ENCODE assay signal across 8 cellular contexts in genomic region chrX:134520860-134521390, GRCh38.
DNase-seq lines count a peak whose midpoint lies in the region; ATAC-seq and TF ChIP-seq lines count a peak whose summit lies in the region.

No MANE protein-coding gene starts in this region.

- H3K4me3 ChIP-seq in PC-9 = no peak overlapping the region
- no peak overlapping the region for H3K4me3 ChIP-seq in epithelial cell of proximal tubule (ENCODE audit: low read depth, low read length)

- peaks cover 11% of the 10 kb centered on the region; the same call in 1 of the 2 replicates for H3K4me1 ChIP-seq in PC-9 (replicated peaks; ENCODE audit: insufficient read depth)

- no peaks in the 10 kb centered on the region for H3K9me2 ChIP-seq in PC-9 (ENCODE audit: insufficient read depth)

- no peak overlapping the region for H3K27ac ChIP-seq in PC-9

- H3K4me1 Mint-ChIP-seq in activated CD4-positive, alpha-beta memory T cell treated with anti-CD3 and anti-CD28 coated beads, Interleukin-2, amount 10 ng/mL, durations not matched to agents 7 days and 5 days = peaks cover 8% of the 10 kb centered on the region
- no peaks in the 10 kb centered on the region for H3K4me1 Mint-ChIP-seq in activated CD4-positive, alpha-beta memory T cell treated with anti-CD3 and anti-CD28 coated beads for 36 hours (ENCODE audit: low read depth)

- POLR2A ChIA-PET in activated CD4-positive, alpha-beta memory T cell treated with anti-CD3 and anti-CD28 coated beads, Interleukin-2, amount 10 ng/mL, durations not matched to agents 7 days and 5 days (lab: Charles Lee) = no interaction called here
- POLR2A ChIA-PET in activated CD4-positive, alpha-beta memory T cell treated with anti-CD3 and anti-CD28 coated beads for 36 hours (lab: Charles Lee) = no interaction called here
- POLR2A ChIA-PET in PC-9 (lab: Charles Lee; ENCODE audit: unreplicated experiment) = interaction anchor here (0.5 kb wide), 1 partner anchor 279 kb away, joined by 3 read pairs; no protein-coding TSS in a partner anchor

- H3K27ac Mint-ChIP-seq in activated CD4-positive, alpha-beta memory T cell treated with anti-CD3 and anti-CD28 coated beads, Interleukin-2, amount 10 ng/mL, durations not matched to agents 7 days and 5 days = no peak overlapping the region
- H3K27ac Mint-ChIP-seq in activated CD4-positive, alpha-beta memory T cell treated with anti-CD3 and anti-CD28 coated beads for 36 hours = no peak overlapping the region

- H3K4me3 Mint-ChIP-seq in activated CD4-positive, alpha-beta memory T cell treated with anti-CD3 and anti-CD28 coated beads, Interleukin-2, amount 10 ng/mL, durations not matched to agents 7 days and 5 days = no peak overlapping the region
- no peak overlapping the region for H3K4me3 Mint-ChIP-seq in activated CD4-positive, alpha-beta memory T cell treated with anti-CD3 and anti-CD28 coated beads for 36 hours

- peak; percentile 54 for ATAC-seq in omental fat pad (ENCODE audit: low FRiP score)
- ATAC-seq in HG03108 (IDR thresholded peaks at IDR 0.05; ENCODE audit: unreplicated experiment) = no peak

- no peak overlapping the region for H3K4me2 ChIP-seq in PC-9

- H3K9me3 Mint-ChIP-seq in activated CD4-positive, alpha-beta memory T cell treated with anti-CD3 and anti-CD28 coated beads, Interleukin-2, amount 10 ng/mL, durations not matched to agents 7 days and 5 days = no peaks in the 10 kb centered on the region
- H3K9me3 Mint-ChIP-seq in activated CD4-positive, alpha-beta memory T cell treated with anti-CD3 and anti-CD28 coated beads for 36 hours = no peaks in the 10 kb centered on the region

- DNase-seq in activated CD4-positive, alpha-beta memory T cell treated with anti-CD3 and anti-CD28 coated beads, Interleukin-2, amount 10 ng/mL, durations not matched to agents 7 days and 5 days = peak; percentile 17
- DNase-seq in activated CD4-positive, alpha-beta memory T cell treated with anti-CD3 and anti-CD28 coated beads for 36 hours = no peak
- DNase-seq in HUDEP-2 (lab: John Stamatoyannopoulos, UW; ENCODE audit: unreplicated experiment in 76 of 76) (peak in 42 of 76 experiments; percentile 0 to 42 (median 9)), PC-9 (peak; percentile 48 to 66), epithelial cell of proximal tubule (ENCODE audit: low read depth) (no peak), omental fat pad (ENCODE audit: low spot score) (no peak)
- no peak for DNase-seq in activated CD4-positive, CD25-positive, alpha-beta regulatory T cell treated with anti-CD3 and anti-CD28 coated beads, Interleukin-2, amount 50 U/mL, for 72 hours

- H2AFZ ChIP-seq in PC-9 = no peak overlapping the region

- no peaks in the 10 kb centered on the region for H4K20me1 ChIP-seq in PC-9 (ENCODE audit: insufficient read depth)

- 0 out of 2 replicates have a peak, but pooled peaks cover 3% of the 10 kb centered on the region for H3F3A ChIP-seq in PC-9 (ENCODE audit: insufficient read depth, low read depth)

- no TSS peak for BruUV-seq in PC-9 (replicated peaks; lab: Mats Ljungman, UMichigan)

- H3K27me3 ChIP-seq in PC-9 (ENCODE audit: insufficient read depth, low read depth) = no peaks in the 10 kb centered on the region

- H3K36me3 ChIP-seq in PC-9 (ENCODE audit: low read depth) = no peaks in the 10 kb centered on the region

- H3K9me3 ChIP-seq in PC-9 (ENCODE audit: insufficient read depth, low read depth) = no peaks in the 10 kb centered on the region

- CTCF ChIA-PET in activated CD4-positive, alpha-beta memory T cell treated with anti-CD3 and anti-CD28 coated beads, Interleukin-2, amount 10 ng/mL, durations not matched to agents 7 days and 5 days (lab: Charles Lee) = interaction anchor here (1.1 to 2.2 kb wide), 5 partner anchors 18 to 260 kb away, joined by 3 to 7 read pairs (median 5); no protein-coding TSS in a partner anchor
- CTCF ChIA-PET in activated CD4-positive, alpha-beta memory T cell treated with anti-CD3 and anti-CD28 coated beads for 36 hours (lab: Charles Lee) = interaction anchor here (0.7 to 2.2 kb wide), 6 partner anchors 9 to 262 kb away, joined by 3 to 9 read pairs (median 4); no protein-coding TSS in a partner anchor
- CTCF ChIA-PET in PC-9 (lab: Charles Lee) = interaction anchor here (0.6 to 1.2 kb wide), 8 partner anchors 9 to 262 kb away, joined by 3 to 9 read pairs (median 4); no protein-coding TSS in a partner anchor

- intact Hi-C loops in activated CD4-positive, alpha-beta memory T cell treated with anti-CD3 and anti-CD28 coated beads for 36 hours (cut with micrococcal nuclease) = no loop called here
- intact Hi-C loops in PC-9 (cut with micrococcal nuclease; ENCODE audit: unreplicated experiment) = loop anchor here (1.0 to 5.0 kb wide), 4 partner anchors 149 to 262 kb away; no protein-coding TSS in a partner anchor

- no peaks in the 10 kb centered on the region for H3K79me2 ChIP-seq in PC-9 (ENCODE audit: low read depth)

- TF ChIP-seq CTCF in PC-9 (conservative IDR thresholded peaks at IDR 0.05) (peak; percentile 78), epithelial cell of proximal tubule (conservative IDR thresholded peaks at IDR 0.05; ENCODE audit: low read depth, low read length) (peak; percentile 71), omental fat pad (IDR thresholded peaks at IDR 0.05) (no peak)

- H3K36me3 Mint-ChIP-seq in activated CD4-positive, alpha-beta memory T cell treated with anti-CD3 and anti-CD28 coated beads, Interleukin-2, amount 10 ng/mL, durations not matched to agents 7 days and 5 days (ENCODE audit: low read depth) = no peaks in the 10 kb centered on the region
- peaks cover 1% of the 10 kb centered on the region for H3K36me3 Mint-ChIP-seq in activated CD4-positive, alpha-beta memory T cell treated with anti-CD3 and anti-CD28 coated beads for 36 hours

- H3K27me3 Mint-ChIP-seq in activated CD4-positive, alpha-beta memory T cell treated with anti-CD3 and anti-CD28 coated beads, Interleukin-2, amount 10 ng/mL, durations not matched to agents 7 days and 5 days = no peaks in the 10 kb centered on the region
- no peaks in the 10 kb centered on the region for H3K27me3 Mint-ChIP-seq in activated CD4-positive, alpha-beta memory T cell treated with anti-CD3 and anti-CD28 coated beads for 36 hours

Comparison
In these comparisons a context has a peak if more than half of its experiments do, and no peak if none do; other contexts are left out.
1. DNase-seq: peak in activated CD4-positive, alpha-beta memory T cell treated with anti-CD3 and anti-CD28 coated beads, Interleukin-2, amount 10 ng/mL, durations not matched to agents 7 days and 5 days (single experiment), HUDEP-2 (42 of 76) and PC-9 (2 of 2); none in activated CD4-positive, alpha-beta memory T cell treated with anti-CD3 and anti-CD28 coated beads for 36 hours (single experiment), epithelial cell of proximal tubule (single experiment), omental fat pad (single experiment) and activated CD4-positive, CD25-positive, alpha-beta regulatory T cell treated with anti-CD3 and anti-CD28 coated beads, Interleukin-2, amount 50 U/mL, for 72 hours (single experiment).
2. CTCF ChIP-seq: peak in PC-9 (single experiment) and epithelial cell of proximal tubule (single experiment); none in omental fat pad (0 of 3).